In the genomic region with DNA sequence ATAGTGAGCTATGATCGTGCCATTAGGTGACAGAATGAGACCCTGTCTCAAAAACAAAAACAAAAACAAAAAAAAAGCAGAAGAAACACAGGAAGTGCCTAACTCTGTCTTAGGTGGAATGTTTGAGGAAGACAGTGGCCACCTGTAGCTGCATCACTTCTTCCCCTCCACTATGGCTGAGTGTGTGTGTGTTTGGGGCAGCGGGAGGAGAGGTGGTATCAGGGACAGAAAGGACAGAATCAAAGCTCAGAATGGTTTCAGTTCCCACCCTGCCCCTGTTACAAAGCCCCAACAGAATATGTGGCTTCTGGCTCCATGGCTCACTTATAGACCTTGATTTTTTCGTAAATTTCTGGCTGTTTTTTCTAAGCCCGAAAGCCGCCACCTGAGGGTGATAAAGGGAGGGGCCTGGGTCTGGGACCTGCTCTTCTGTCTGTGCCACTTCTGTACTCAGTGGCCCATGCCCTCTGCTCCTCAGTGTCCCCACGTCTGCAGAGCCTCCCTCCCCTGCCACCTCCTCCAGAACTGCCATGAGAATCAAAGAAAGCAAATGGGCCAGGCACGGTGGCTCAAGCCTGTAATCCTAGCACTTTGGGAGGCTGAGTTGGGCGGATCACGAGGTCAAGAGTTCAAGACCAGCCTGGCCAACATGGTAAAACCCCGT, we compare ENCODE assay signal across 15 cellular contexts. TPM values are rescaled to one million over a fixed set of nuclear protein-coding genes. Genes with fewer than 3 reads are reported as not detected.
DNase-seq lines count a peak whose midpoint lies in the region; ATAC-seq and TF ChIP-seq lines count a peak whose summit lies in the region.
"Had no signal": no experiment of that assay in that cellular context is flagged by ENCODE, and none has a peak within 500 bp of the region (broad histone marks: within the 10 kb centered on the region; RNA-seq: fewer than 3 reads in every experiment).

No MANE protein-coding gene starts in this region.

- no peak for ATAC-seq in activated CD8-positive, alpha-beta T cell treated with anti-CD3 and anti-CD28 coated beads, Interleukin-2, amount 10 ng/mL, durations not matched to agents 7 days and 5 days
- ATAC-seq in activated CD8-positive, alpha-beta T cell treated with anti-CD3 and anti-CD28 coated beads for 36 hours, result no peak
- no peak for ATAC-seq in stimulated activated effector memory CD8-positive, alpha-beta T cell treated with anti-CD3 and anti-CD28 coated beads, Interleukin-12 subunit alpha, Interleukin-12 subunit beta, amount 100 ng/mL, for 72 hours
- no peak for ATAC-seq in HG03095 (IDR thresholded peaks at IDR 0.05; ENCODE audit: unreplicated experiment)
- no peak for ATAC-seq in GM19455 (IDR thresholded peaks at IDR 0.05; ENCODE audit: unreplicated experiment)
- ATAC-seq: naive thymus-derived CD4-positive, alpha-beta T cell; T-helper 17 cell had no signal

- intact Hi-C loops in activated CD8-positive, alpha-beta T cell treated with anti-CD3 and anti-CD28 coated beads for 36 hours (cut with micrococcal nuclease), result no loop called here

- TF ChIP-seq CTCF in activated CD8-positive, alpha-beta T cell treated with anti-CD3 and anti-CD28 coated beads for 36 hours (IDR thresholded peaks at IDR 0.05), result no peak
- TF ChIP-seq CTCF in glutamatergic neuron (IDR thresholded peaks at IDR 0.05; ENCODE audit: partially characterized antibody, unreplicated experiment), result no peak

- H3K27ac Mint-ChIP-seq in activated CD8-positive, alpha-beta T cell treated with anti-CD3 and anti-CD28 coated beads, Interleukin-2, amount 10 ng/mL, durations not matched to agents 7 days and 5 days, result peak overlapping the region; percentile 16
- no peak overlapping the region for H3K27ac Mint-ChIP-seq in activated CD8-positive, alpha-beta T cell treated with anti-CD3 and anti-CD28 coated beads for 36 hours
- H3K27ac Mint-ChIP-seq in IgD-negative memory B cell (peak overlapping the region; percentile 37 to 78 (median 75)), glutamatergic neuron (ENCODE audit: unreplicated experiment) (peak overlapping the region; percentile 59)
- H3K27ac Mint-ChIP-seq in stimulated activated effector memory CD8-positive, alpha-beta T cell treated with anti-CD3 and anti-CD28 coated beads, Interleukin-12 subunit alpha, Interleukin-12 subunit beta, amount 100 ng/mL, for 72 hours, result peak overlapping the region; percentile 46
- H3K27ac Mint-ChIP-seq: T-helper 17 cell had no signal

- no peaks in the 10 kb centered on the region for H3K27me3 Mint-ChIP-seq in activated CD8-positive, alpha-beta T cell treated with anti-CD3 and anti-CD28 coated beads, Interleukin-2, amount 10 ng/mL, durations not matched to agents 7 days and 5 days (ENCODE audit: low read depth)
- no peaks in the 10 kb centered on the region for H3K27me3 Mint-ChIP-seq in activated CD8-positive, alpha-beta T cell treated with anti-CD3 and anti-CD28 coated beads for 36 hours
- H3K27me3 Mint-ChIP-seq in IgD-negative memory B cell (no peaks in the 10 kb centered on the region), glutamatergic neuron (ENCODE audit: unreplicated experiment) (peaks cover 14% of the 10 kb centered on the region)
- H3K27me3 Mint-ChIP-seq: T-helper 17 cell had no signal

- H3K4me1 Mint-ChIP-seq in activated CD8-positive, alpha-beta T cell treated with anti-CD3 and anti-CD28 coated beads, Interleukin-2, amount 10 ng/mL, durations not matched to agents 7 days and 5 days (ENCODE audit: low read depth), result peaks cover 12% of the 10 kb centered on the region
- H3K4me1 Mint-ChIP-seq in activated CD8-positive, alpha-beta T cell treated with anti-CD3 and anti-CD28 coated beads for 36 hours (ENCODE audit: low read depth), result peaks cover 2% of the 10 kb centered on the region
- H3K4me1 Mint-ChIP-seq in IgD-negative memory B cell (peaks cover 13 to 20% (median 18%) of the 10 kb centered on the region in 3 donors), glutamatergic neuron (ENCODE audit: low read depth, unreplicated experiment) (peaks cover 31% of the 10 kb centered on the region)
- H3K4me1 Mint-ChIP-seq in stimulated activated effector memory CD8-positive, alpha-beta T cell treated with anti-CD3 and anti-CD28 coated beads, Interleukin-12 subunit alpha, Interleukin-12 subunit beta, amount 100 ng/mL, for 72 hours, result peaks cover 7% of the 10 kb centered on the region

- DNase-seq in activated CD8-positive, alpha-beta T cell treated with anti-CD3 and anti-CD28 coated beads, Interleukin-2, amount 10 ng/mL, durations not matched to agents 7 days and 5 days, result no peak
- DNase-seq in activated CD8-positive, alpha-beta T cell treated with anti-CD3 and anti-CD28 coated beads for 36 hours, result no peak
- DNase-seq in glutamatergic neuron (no peak), NCI-H2107 (lab: John Stamatoyannopoulos, UW) (no peak)
- no peak for DNase-seq in stimulated activated effector memory CD8-positive, alpha-beta T cell treated with anti-CD3 and anti-CD28 coated beads, Interleukin-12 subunit alpha, Interleukin-12 subunit beta, amount 100 ng/mL, for 72 hours (ENCODE audit: low spot score in 2 of 2)
- DNase-seq: activated CD4-positive, alpha-beta T cell treated with anti-CD3 and anti-CD28 coated beads, Interleukin-2, amount 50 U/mL, for 1 hour; activated effector memory CD4-positive, alpha-beta T cell treated with Interleukin-2 at 50 U/mL for 16 hours; mesenchymal stem cell; naive thymus-derived CD4-positive, alpha-beta T cell; NK-92 treated with Interleukin-12 subunit alpha and Interleukin-12 subunit beta, amount 100 ng/mL, for 24 hours; stimulated activated naive CD4-positive, alpha-beta T cell treated with Interleukin-2 at 50 U/mL for 16 hours; T-helper 17 cell had no signal

- peaks cover 10% of the 10 kb centered on the region for H3K36me3 Mint-ChIP-seq in activated CD8-positive, alpha-beta T cell treated with anti-CD3 and anti-CD28 coated beads, Interleukin-2, amount 10 ng/mL, durations not matched to agents 7 days and 5 days (ENCODE audit: low read depth)
- H3K36me3 Mint-ChIP-seq in activated CD8-positive, alpha-beta T cell treated with anti-CD3 and anti-CD28 coated beads for 36 hours (ENCODE audit: low read depth), result peaks cover 4% of the 10 kb centered on the region
- H3K36me3 Mint-ChIP-seq in IgD-negative memory B cell (peaks cover 7% of the 10 kb centered on the region), glutamatergic neuron (ENCODE audit: unreplicated experiment) (no peaks in the 10 kb centered on the region)
- no peaks in the 10 kb centered on the region for H3K36me3 Mint-ChIP-seq in stimulated activated effector memory CD8-positive, alpha-beta T cell treated with anti-CD3 and anti-CD28 coated beads, Interleukin-12 subunit alpha, Interleukin-12 subunit beta, amount 100 ng/mL, for 72 hours

- H3K4me3 Mint-ChIP-seq in activated CD8-positive, alpha-beta T cell treated with anti-CD3 and anti-CD28 coated beads, Interleukin-2, amount 10 ng/mL, durations not matched to agents 7 days and 5 days, result no peak overlapping the region
- H3K4me3 Mint-ChIP-seq in activated CD8-positive, alpha-beta T cell treated with anti-CD3 and anti-CD28 coated beads for 36 hours, result no peak overlapping the region
- no peak overlapping the region for H3K4me3 Mint-ChIP-seq in IgD-negative memory B cell
- H3K4me3 Mint-ChIP-seq in glutamatergic neuron (ENCODE audit: unreplicated experiment), result no peak overlapping the region
- H3K4me3 Mint-ChIP-seq in stimulated activated effector memory CD8-positive, alpha-beta T cell treated with anti-CD3 and anti-CD28 coated beads, Interleukin-12 subunit alpha, Interleukin-12 subunit beta, amount 100 ng/mL, for 72 hours, result no peak overlapping the region
- H3K4me3 Mint-ChIP-seq: naive thymus-derived CD4-positive, alpha-beta T cell; T-helper 17 cell had no signal

- H3K9me3 Mint-ChIP-seq in activated CD8-positive, alpha-beta T cell treated with anti-CD3 and anti-CD28 coated beads, Interleukin-2, amount 10 ng/mL, durations not matched to agents 7 days and 5 days (ENCODE audit: insufficient read depth), result no peaks in the 10 kb centered on the region
- H3K9me3 Mint-ChIP-seq in activated CD8-positive, alpha-beta T cell treated with anti-CD3 and anti-CD28 coated beads for 36 hours, result no peaks in the 10 kb centered on the region
- H3K9me3 Mint-ChIP-seq in IgD-negative memory B cell, result no peaks in the 10 kb centered on the region
- H3K9me3 Mint-ChIP-seq in glutamatergic neuron (ENCODE audit: unreplicated experiment), result peaks cover 8% of the 10 kb centered on the region
- no peaks in the 10 kb centered on the region for H3K9me3 Mint-ChIP-seq in stimulated activated effector memory CD8-positive, alpha-beta T cell treated with anti-CD3 and anti-CD28 coated beads, Interleukin-12 subunit alpha, Interleukin-12 subunit beta, amount 100 ng/mL, for 72 hours

- CTCF ChIA-PET in activated CD8-positive, alpha-beta T cell treated with anti-CD3 and anti-CD28 coated beads, Interleukin-2, amount 10 ng/mL, durations not matched to agents 7 days and 5 days (lab: Charles Lee), result interaction anchor here (1.7 to 1.8 kb wide), 3 partner anchors 10 to 295 kb away, joined by 4 to 5 read pairs (median 4); a partner anchor contains a TSS
- CTCF ChIA-PET in activated CD8-positive, alpha-beta T cell treated with anti-CD3 and anti-CD28 coated beads for 36 hours (lab: Charles Lee), result interaction anchor here (1.5 to 1.9 kb wide), 4 partner anchors 10 to 17 kb away, joined by 4 to 12 read pairs (median 5); no protein-coding TSS in a partner anchor

- POLR2A ChIA-PET in activated CD8-positive, alpha-beta T cell treated with anti-CD3 and anti-CD28 coated beads, Interleukin-2, amount 10 ng/mL, durations not matched to agents 7 days and 5 days (lab: Charles Lee), result interaction anchor here (0.6 to 1.2 kb wide), 2 partner anchors 10 to 379 kb away, joined by 3 read pairs; no protein-coding TSS in a partner anchor
- POLR2A ChIA-PET in activated CD8-positive, alpha-beta T cell treated with anti-CD3 and anti-CD28 coated beads for 36 hours (lab: Charles Lee), result interaction anchor here (0.8 kb wide), 1 partner anchor 8 kb away, joined by 3 read pairs; no protein-coding TSS in a partner anchor

RNA-seq across cellular contexts. Expression of a gene that starts 27.4 kb away (rescaled TPM):
- total RNA-seq in activated CD8-positive, alpha-beta T cell treated with anti-CD3 and anti-CD28 coated beads, Interleukin-2, amount 10 ng/mL, durations not matched to agents 7 days and 5 days, result 10 to 100 TPM; 21.4 to 21.8 TPM
- 10 to 100 TPM; 31.2 to 33.9 TPM for total RNA-seq in activated CD8-positive, alpha-beta T cell treated with anti-CD3 and anti-CD28 coated beads for 36 hours
- 14.6 TPM for polyA plus RNA-seq in IgD-negative memory B cell
- 15.7 TPM for total RNA-seq in glutamatergic neuron (ENCODE audit: unreplicated experiment)
